Comparison of ENCODE assay signal across 11 cellular contexts in genomic region chr10:16519250-16519907, GRCh38. TPM values are rescaled to one million over a fixed set of nuclear protein-coding genes. Genes with fewer than 3 reads are reported as not detected.
DNase-seq lines count a peak whose midpoint lies in the region; ATAC-seq, FAIRE-seq and TF ChIP-seq lines count a peak whose summit lies in the region.
"Had no signal": no experiment of that assay in that cellular context is flagged by ENCODE, and none has a peak within 500 bp of the region (broad histone marks: within the 10 kb centered on the region; RNA-seq: fewer than 3 reads in every experiment).

No MANE protein-coding gene starts in this region.

- H3K4me3 ChIP-seq in astrocyte (ENCODE audit: insufficient read depth, low read depth, low read length), result no peak overlapping the region

- H3K27ac ChIP-seq in astrocyte (ENCODE audit: low read depth, low read length), result no peak overlapping the region
- H3K27ac ChIP-seq: neutrophil had no signal

- peaks cover 6% of the 10 kb centered on the region for H3K4me1 ChIP-seq in astrocyte (ENCODE audit: insufficient read depth, low read length)

- TF ChIP-seq CTCF in astrocyte (IDR thresholded peaks at IDR 0.05; ENCODE audit: insufficient read depth, low read depth, low read length) (no peak), nephron progenitor cell (IDR thresholded peaks at IDR 0.05) (no peak), GM20000 (IDR thresholded peaks at IDR 0.05; ENCODE audit: extremely low read depth, missing control alignments) (no peak)

- ATAC-seq in GM18520 (IDR thresholded peaks at IDR 0.05; ENCODE audit: unreplicated experiment) (peak; percentile 63), HG02852 (IDR thresholded peaks at IDR 0.05; ENCODE audit: unreplicated experiment) (peak; percentile 45), HG03460 (IDR thresholded peaks at IDR 0.05; ENCODE audit: unreplicated experiment) (no peak), GM19395 (IDR thresholded peaks at IDR 0.05; ENCODE audit: unreplicated experiment) (no peak), HG03045 (IDR thresholded peaks at IDR 0.05; ENCODE audit: unreplicated experiment) (no peak)

- no peaks in the 10 kb centered on the region for H3K9me3 ChIP-seq in astrocyte (ENCODE audit: insufficient read depth, low read depth, low read length)
- H3K9me3 ChIP-seq: neutrophil had no signal

- no peak overlapping the region for H2AFZ ChIP-seq in astrocyte (ENCODE audit: low read depth, low read length)

- FAIRE-seq in astrocyte (lab: Jason Lieb, UNC), result no peak

- H3K36me3 Mint-ChIP-seq in astrocyte (ENCODE audit: low read depth, unreplicated experiment), result no peaks in the 10 kb centered on the region
- H3K36me3 Mint-ChIP-seq in nephron progenitor cell (ENCODE audit: low read depth), result no peaks in the 10 kb centered on the region

- H3K27me3 Mint-ChIP-seq in astrocyte (ENCODE audit: low read depth, unreplicated experiment) (peaks cover 42% of the 10 kb centered on the region), nephron progenitor cell (ENCODE audit: low read depth, poor library complexity) (peaks cover 70% of the 10 kb centered on the region)

- DNase-seq in astrocyte (ENCODE audit: low read depth), result no peak
- peak; percentile 15 for DNase-seq in nephron progenitor cell
- DNase-seq in GM20000 (ENCODE audit: low spot score), result no peak

- H3K4me1 Mint-ChIP-seq in astrocyte (ENCODE audit: low read depth, unreplicated experiment) (no peaks in the 10 kb centered on the region), nephron progenitor cell (peaks cover 38% of the 10 kb centered on the region)

- H3K79me2 ChIP-seq in astrocyte (ENCODE audit: insufficient read depth, low read length), result no peaks in the 10 kb centered on the region

- peak overlapping the region; percentile 82 for H3K4me3 Mint-ChIP-seq in astrocyte (ENCODE audit: unreplicated experiment)
- peak overlapping the region; percentile 83 for H3K4me3 Mint-ChIP-seq in nephron progenitor cell

- H3K27ac Mint-ChIP-seq in astrocyte (ENCODE audit: unreplicated experiment) (peak overlapping the region; percentile 18), nephron progenitor cell (no peak overlapping the region)

- H3K9me3 Mint-ChIP-seq in astrocyte (ENCODE audit: unreplicated experiment) (no peaks in the 10 kb centered on the region), nephron progenitor cell (no peaks in the 10 kb centered on the region)

- no peak overlapping the region for H3K9ac ChIP-seq in astrocyte (ENCODE audit: low read length)

- peak overlapping the region; percentile 58 for H3K4me2 ChIP-seq in astrocyte (ENCODE audit: low read length)

- H4K20me1 ChIP-seq in astrocyte (ENCODE audit: insufficient read depth, low read length), result peaks cover 4% of the 10 kb centered on the region

- H3K27me3 ChIP-seq in astrocyte (ENCODE audit: insufficient read depth, low read length), result peaks cover 50% of the 10 kb centered on the region

- H3K36me3 ChIP-seq in astrocyte (ENCODE audit: insufficient read depth, low read length), result no peaks in the 10 kb centered on the region
- H3K36me3 ChIP-seq: neutrophil had no signal

RNA-seq across cellular contexts. Expression of gene C1QL3, which starts 2.3 kb away (rescaled TPM):
- 0.62 and 1.00 TPM in 2 replicates for total RNA-seq in astrocyte
- total RNA-seq: MCF 10A, SK-MEL-5 had no signal

Comparison
In these comparisons a context has a peak if more than half of its experiments do, and no peak if none do; other contexts are left out.
1. ATAC-seq: peak in GM18520 (single experiment) and HG02852 (single experiment); none in HG03460 (single experiment), GM19395 (single experiment) and HG03045 (single experiment).